16 cellular contexts compared by ENCODE assay signal in genomic region chr6:140677781-140678528, GRCh38.
"Had no signal": no experiment of that assay in that cellular context is flagged by ENCODE, and none has a peak within 500 bp of the region (broad histone marks: within the 10 kb centered on the region; RNA-seq: fewer than 3 reads in every experiment).

No MANE protein-coding gene starts in this region.

- H3K36me3 ChIP-seq: esophagus squamous epithelium, neural progenitor cell, right atrium auricular region, tibial nerve, vagina had no signal

- H3K9me3 ChIP-seq: esophagus squamous epithelium, right atrium auricular region, tibial nerve, vagina had no signal

- H3K27me3 ChIP-seq: esophagus squamous epithelium, neural progenitor cell, right atrium auricular region, tibial nerve, vagina had no signal

- H2AFZ ChIP-seq: neural progenitor cell, parathyroid adenoma had no signal

- H3K4me1 ChIP-seq: esophagus squamous epithelium, neural progenitor cell, parathyroid adenoma, right atrium auricular region, tibial nerve, vagina had no signal

- H3K4me2 ChIP-seq: neural progenitor cell had no signal

- H3K4me3 ChIP-seq: esophagus squamous epithelium, neural progenitor cell, right atrium auricular region, tibial nerve, vagina had no signal

- H3K27ac ChIP-seq: esophagus squamous epithelium, neural progenitor cell, parathyroid adenoma, right atrium auricular region, tibial nerve, vagina, VCaP had no signal

- DNase-seq: activated CD4-positive, alpha-beta memory T cell treated with anti-CD3 and anti-CD28 coated beads for 36 hours; activated gamma-delta T cell treated with Interleukin-2 at 50 U/mL for 16 hours; activated naive CD8-positive, alpha-beta T cell treated with anti-CD3 and anti-CD28 coated beads for 36 hours; activated T-cell treated with anti-CD3 and anti-CD28 coated beads, Interleukin-2, amount 50 U/mL, for 48 hours; anterior cingulate cortex; esophagus squamous epithelium; foreskin melanocyte; kidney; small intestine; T-helper 9 cell had no signal

- H3K79me2 ChIP-seq: parathyroid adenoma had no signal
